1 cellular context compared by ENCODE assay signal in the genomic region with DNA sequence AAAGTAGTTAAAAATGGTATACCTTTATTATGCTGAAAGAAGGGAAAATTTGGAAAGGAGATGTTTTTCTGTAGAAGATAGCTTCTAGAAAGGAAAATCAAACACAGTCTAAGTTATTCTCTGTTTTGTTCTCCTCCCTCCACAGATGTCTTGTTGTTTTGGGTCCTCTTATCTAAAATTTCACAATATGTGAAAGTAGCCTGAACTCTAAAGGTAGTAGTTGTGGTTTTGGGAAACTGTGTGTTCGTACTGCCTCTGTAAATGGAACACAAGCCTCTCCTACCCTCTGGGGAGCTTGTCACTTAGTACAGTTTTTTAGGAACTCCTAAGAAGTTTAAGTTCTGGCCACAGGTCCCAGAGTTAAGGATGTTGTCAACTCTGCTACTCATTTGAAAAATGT.
TF ChIP-seq lines count a peak whose summit lies in the region.

No MANE protein-coding gene starts in this region.

TF ChIP-seq in HepG2, 621 proteins besides CTCF, POLR2A, EP300 and RAD21 (continued from another document):
- TF ChIP-seq, protein P1, sequence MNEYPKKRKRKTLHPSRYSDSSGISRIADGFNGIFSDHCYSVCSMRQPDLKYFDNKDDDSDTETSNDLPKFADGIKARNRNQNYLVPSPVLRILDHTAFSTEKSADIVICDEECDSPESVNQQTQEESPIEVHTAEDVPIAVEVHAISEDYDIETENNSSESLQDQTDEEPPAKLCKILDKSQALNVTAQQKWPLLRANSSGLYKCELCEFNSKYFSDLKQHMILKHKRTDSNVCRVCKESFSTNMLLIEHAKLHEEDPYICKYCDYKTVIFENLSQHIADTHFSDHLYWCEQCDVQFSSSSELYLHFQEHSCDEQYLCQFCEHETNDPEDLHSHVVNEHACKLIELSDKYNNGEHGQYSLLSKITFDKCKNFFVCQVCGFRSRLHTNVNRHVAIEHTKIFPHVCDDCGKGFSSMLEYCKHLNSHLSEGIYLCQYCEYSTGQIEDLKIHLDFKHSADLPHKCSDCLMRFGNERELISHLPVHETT (CRISPR knock-in tag; conservative IDR thresholded peaks at IDR 0.05): no peak
- TF ChIP-seq ATRX (CRISPR knock-in tag; IDR thresholded peaks at IDR 0.05; ENCODE audit: borderline replicate concordance) (no peak), ASH2L (IDR thresholded peaks at IDR 0.05; ENCODE audit: insufficient read length, low read depth, low read length) (no peak), MTA3 (CRISPR knock-in tag; IDR thresholded peaks at IDR 0.05) (no peak), ZNF468 (CRISPR knock-in tag; IDR thresholded peaks at IDR 0.05) (no peak), JUN (CRISPR knock-in tag; IDR thresholded peaks at IDR 0.05) (no peak), ZNF770 (CRISPR knock-in tag; IDR thresholded peaks at IDR 0.05) (no peak), TIGD3 (CRISPR knock-in tag; IDR thresholded peaks at IDR 0.05; ENCODE audit: borderline replicate concordance) (no peak), ZZZ3 (CRISPR knock-in tag; IDR thresholded peaks at IDR 0.05; ENCODE audit: borderline replicate concordance) (no peak), NR3C1 (CRISPR knock-in tag; IDR thresholded peaks at IDR 0.05) (no peak), ZNF768 (CRISPR knock-in tag; IDR thresholded peaks at IDR 0.05) (no peak)
- TF ChIP-seq, protein P2, sequence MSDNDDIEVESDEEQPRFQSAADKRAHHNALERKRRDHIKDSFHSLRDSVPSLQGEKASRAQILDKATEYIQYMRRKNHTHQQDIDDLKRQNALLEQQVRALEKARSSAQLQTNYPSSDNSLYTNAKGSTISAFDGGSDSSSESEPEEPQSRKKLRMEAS (IDR thresholded peaks at IDR 0.05): no peak
